Comparison of ENCODE assay signal across 8 cellular contexts in genomic region chr14:65824285-65824977, GRCh38.
A peak's percentile ranks its signal among the peaks of the same experiment; 100 is the strongest.
DNase-seq lines count a peak whose midpoint lies in the region; ATAC-seq and TF ChIP-seq lines count a peak whose summit lies in the region.

No MANE protein-coding gene starts in this region.

- no peak overlapping the region for H3K4me3 ChIP-seq in MG63
- H3K4me3 ChIP-seq in SK-N-SH (ENCODE audit: low read depth in 2 of 2, low read length in 1 of 2), result peak overlapping the region in 1 of 2 experiments; percentile 36; a peak in 1 of 4 replicates
- H3K4me3 ChIP-seq in cardiac muscle cell, result no peak overlapping the region

- no peak overlapping the region for H3K27ac ChIP-seq in CD4-positive, alpha-beta T cell (ENCODE audit: low read depth, low read length)
- H3K27ac ChIP-seq in SK-N-SH (ENCODE audit: low read depth in 2 of 2, low read length in 1 of 2) (no peak overlapping the region), cardiac muscle cell (no peak overlapping the region)

- CTCF ChIA-PET in CD4-positive, alpha-beta T cell (lab: Charles Lee), result interaction anchor here (0.6 to 3.2 kb wide), 36 partner anchors 9 to 1001 kb away, joined by 3 to 44 read pairs (median 4); partner anchors contain the start of gene FUT8
- CTCF ChIA-PET in SK-N-SH (lab: Yijun Ruan, JAX), result interaction anchor here (0.5 to 6.9 kb wide), 73 partner anchors 9 to 679 kb away, joined by 3 to 174 read pairs (median 4); partner anchors contain the start of gene FUT8

- no peaks in the 10 kb centered on the region for H3K9me3 Mint-ChIP-seq in CD4-positive, alpha-beta T cell
- no peaks in the 10 kb centered on the region for H3K9me3 Mint-ChIP-seq in activated naive CD8-positive, alpha-beta T cell treated with anti-CD3 and anti-CD28 coated beads for 36 hours

- H3K27me3 ChIP-seq in CD4-positive, alpha-beta T cell (ENCODE audit: control insufficient read depth, insufficient read depth, low read length), result no peaks in the 10 kb centered on the region
- H3K27me3 ChIP-seq in MG63 (no peaks in the 10 kb centered on the region), SK-N-SH (ENCODE audit: insufficient read depth) (peaks cover 5% of the 10 kb centered on the region; the same call in 1 of the 2 replicates), cardiac muscle cell (no peaks in the 10 kb centered on the region)

- no peak overlapping the region for H2AFZ ChIP-seq in SK-N-SH (ENCODE audit: low read depth)

- no peak overlapping the region for H3K27ac Mint-ChIP-seq in CD4-positive, alpha-beta T cell
- peak overlapping the region; percentile 39 for H3K27ac Mint-ChIP-seq in activated naive CD8-positive, alpha-beta T cell treated with anti-CD3 and anti-CD28 coated beads for 36 hours

- ATAC-seq in CD4-positive, alpha-beta T cell (ENCODE audit: poor library complexity), result peak; percentile 97
- ATAC-seq in GM19395 (IDR thresholded peaks at IDR 0.05; ENCODE audit: unreplicated experiment) (peak; percentile 78), sciatic nerve (peak; percentile 86), GM21526 (IDR thresholded peaks at IDR 0.05; ENCODE audit: low FRiP score, unreplicated experiment) (no peak)

- H3K9ac ChIP-seq in SK-N-SH, result no peak overlapping the region

- no peaks in the 10 kb centered on the region for H3F3A ChIP-seq in SK-N-SH (replicated peaks; ENCODE audit: insufficient read depth)

- no peak for TF ChIP-seq EP300 in SK-N-SH (IDR thresholded peaks at IDR 0.05; ENCODE audit: borderline replicate concordance in 1 of 2, low read depth in 1 of 2, low read length in 1 of 2)

- peak; percentile 93 for TF ChIP-seq CTCF in CD4-positive, alpha-beta T cell (IDR thresholded peaks at IDR 0.05)
- peak; percentile 90 for TF ChIP-seq CTCF in SK-N-SH (IDR thresholded peaks at IDR 0.05)
- TF ChIP-seq CTCF in cardiac muscle cell (IDR thresholded peaks at IDR 0.05; ENCODE audit: low read depth, low read length), result peak; percentile 94

- H3K4me1 ChIP-seq in SK-N-SH (ENCODE audit: control insufficient read depth in 1 of 2, insufficient read depth in 2 of 2, low read depth in 1 of 2, low read length in 1 of 2) (no peaks in the 10 kb centered on the region), cardiac muscle cell (ENCODE audit: low read depth) (no peaks in the 10 kb centered on the region)

- no peaks in the 10 kb centered on the region for H3K36me3 Mint-ChIP-seq in CD4-positive, alpha-beta T cell (ENCODE audit: low read depth)
- no peaks in the 10 kb centered on the region for H3K36me3 Mint-ChIP-seq in activated naive CD8-positive, alpha-beta T cell treated with anti-CD3 and anti-CD28 coated beads for 36 hours

- H3K79me2 ChIP-seq in SK-N-SH (ENCODE audit: insufficient read depth), result no peaks in the 10 kb centered on the region

- no peaks in the 10 kb centered on the region for H4K20me1 ChIP-seq in SK-N-SH (ENCODE audit: insufficient read depth)

- intact Hi-C loops in CD4-positive, alpha-beta T cell (cut with DNase I, micrococcal nuclease), result loop anchor here (2.0 to 10.0 kb wide), 6 partner anchors 407 to 840 kb away; partner anchors contain the start of gene FNTB (in 1 of the 2)
- intact Hi-C loops in sciatic nerve (cut with DNase I), result loop anchor here (10.0 kb wide), 2 partner anchors 410 to 660 kb away; partner anchors contain the start of gene FUT8

- no peak overlapping the region for H3K4me2 ChIP-seq in SK-N-SH

- DNase-seq in CD4-positive, alpha-beta T cell, result peak; percentile 29 to 61 (median 40)
- DNase-seq in MG63 (peak; percentile 3), SK-N-SH (peak; percentile 70), cardiac muscle cell (ENCODE audit: low read depth in 1 of 2, low spot score in 1 of 2) (peak; percentile 75 to 82), sciatic nerve (ENCODE audit: low spot score) (peak; percentile 67)
- peak; percentile 51 for DNase-seq in activated naive CD8-positive, alpha-beta T cell treated with anti-CD3 and anti-CD28 coated beads for 36 hours

- POLR2A ChIA-PET in CD4-positive, alpha-beta T cell (lab: Charles Lee), result interaction anchor here (0.7 to 2.3 kb wide), 12 partner anchors 10 to 413 kb away, joined by 3 to 27 read pairs (median 4); no protein-coding TSS in a partner anchor
- POLR2A ChIA-PET in SK-N-SH (lab: Yijun Ruan, JAX), result interaction anchor here (0.6 to 1.2 kb wide), 3 partner anchors 409 to 660 kb away, joined by 3 read pairs; partner anchors contain the start of gene FUT8

- no peaks in the 10 kb centered on the region for H3K9me2 ChIP-seq in SK-N-SH

- H3K27me3 Mint-ChIP-seq in CD4-positive, alpha-beta T cell, result no peaks in the 10 kb centered on the region
- no peaks in the 10 kb centered on the region for H3K27me3 Mint-ChIP-seq in activated naive CD8-positive, alpha-beta T cell treated with anti-CD3 and anti-CD28 coated beads for 36 hours

- peaks cover 13% of the 10 kb centered on the region for H3K4me1 Mint-ChIP-seq in CD4-positive, alpha-beta T cell (ENCODE audit: low read depth)
- H3K4me1 Mint-ChIP-seq in activated naive CD8-positive, alpha-beta T cell treated with anti-CD3 and anti-CD28 coated beads for 36 hours, result peaks cover 9% of the 10 kb centered on the region

- H3K9me3 ChIP-seq in CD4-positive, alpha-beta T cell (ENCODE audit: control insufficient read depth, low read length), result no peaks in the 10 kb centered on the region
- H3K9me3 ChIP-seq in MG63, result no peaks in the 10 kb centered on the region
- H3K9me3 ChIP-seq in SK-N-SH, result no peaks in the 10 kb centered on the region
- H3K9me3 ChIP-seq in cardiac muscle cell (ENCODE audit: low read depth), result no peaks in the 10 kb centered on the region

- WGBS in SK-N-SH (ENCODE audit: low lambda C conversion rate), result 4% methylated on average over 4 of the region's 4 CpGs

- H3K4me3 Mint-ChIP-seq in CD4-positive, alpha-beta T cell, result no peak overlapping the region
- no peak overlapping the region for H3K4me3 Mint-ChIP-seq in activated naive CD8-positive, alpha-beta T cell treated with anti-CD3 and anti-CD28 coated beads for 36 hours

- H3K36me3 ChIP-seq in MG63 (no peaks in the 10 kb centered on the region), SK-N-SH (replicated peaks in 1 of 2; ENCODE audit: control insufficient read depth in 1 of 2, insufficient read depth in 2 of 2, low read length in 1 of 2) (no peaks in the 10 kb centered on the region), cardiac muscle cell (no peaks in the 10 kb centered on the region)

- peak; percentile 86 for TF ChIP-seq RAD21 in SK-N-SH (IDR thresholded peaks at IDR 0.05; ENCODE audit: low read length)

TF ChIP-seq in SK-N-SH, 30 proteins besides CTCF, POLR2A, EP300 and RAD21:
- TF ChIP-seq TEAD4 (IDR thresholded peaks at IDR 0.05; ENCODE audit: borderline replicate concordance, insufficient read depth) (no peak), RXRA (IDR thresholded peaks at IDR 0.05; ENCODE audit: borderline replicate concordance, low read depth) (no peak), TAF1 (IDR thresholded peaks at IDR 0.05; ENCODE audit: borderline replicate concordance, low read depth, low read length) (no peak), NRF1 (IDR thresholded peaks at IDR 0.05; ENCODE audit: low read depth, low read length) (no peak), IRF3 (IDR thresholded peaks at IDR 0.05; ENCODE audit: low read depth, low read length) (no peak), MXI1 (IDR thresholded peaks at IDR 0.05; ENCODE audit: low read depth, low read length) (no peak), ZBTB33 (IDR thresholded peaks at IDR 0.05; ENCODE audit: borderline replicate concordance, low read depth) (no peak), SMC3 (IDR thresholded peaks at IDR 0.05; ENCODE audit: low read depth, low read length) (peak; percentile 90)

Comparison
In these comparisons a context has a peak if more than half of its experiments do, and no peak if none do; other contexts are left out.
1. DNase-seq: peak in every context shown above with its lines; median percentile 78 in cardiac muscle cell; 70 in SK-N-SH; 67 in sciatic nerve; 51 in activated naive CD8-positive, alpha-beta T cell treated with anti-CD3 and anti-CD28 coated beads for 36 hours; 40 in CD4-positive, alpha-beta T cell; 3 in MG63.